Comparison of ENCODE assay signal across 22 cellular contexts in genomic region chr13:44211286-44211685, GRCh38.
DNase-seq lines count a peak whose midpoint lies in the region; ATAC-seq, FAIRE-seq and TF ChIP-seq lines count a peak whose summit lies in the region.
"Had no signal": no experiment of that assay in that cellular context is flagged by ENCODE, and none has a peak within 500 bp of the region (broad histone marks: within the 10 kb centered on the region; RNA-seq: fewer than 3 reads in every experiment).

No MANE protein-coding gene starts in this region.

- H3K9me3 ChIP-seq in PC-3 (ENCODE audit: low read length), result no peaks in the 10 kb centered on the region
- H3K9me3 ChIP-seq: thyroid gland had no signal

- H3K4me1 ChIP-seq in PC-3 (ENCODE audit: insufficient read depth, low read length), result peaks cover 18% of the 10 kb centered on the region
- H3K4me1 ChIP-seq: thyroid gland had no signal

- H3K27ac ChIP-seq in PC-3 (ENCODE audit: low read length), result no peak overlapping the region
- H3K27ac ChIP-seq: cardiac muscle cell, hepatocyte, thyroid gland had no signal

- POLR2A ChIA-PET in PC-3 (lab: Charles Lee; ENCODE audit: unreplicated experiment), result no interaction called here

- no TSS peak for BruUV-seq in PC-3 (replicated peaks; lab: Mats Ljungman, UMichigan)

- peak; percentile 63 for FAIRE-seq in frontal cortex (lab: Jason Lieb, UNC)
- FAIRE-seq: keratinocyte had no signal

- no peaks in the 10 kb centered on the region for H3F3A ChIP-seq in PC-3 (ENCODE audit: low read length, unreplicated experiment)

- in situ Hi-C loops in GM13977 (cut with MboI; ENCODE audit: low pct_unique_long_range_greater_than_20kb, low sequenced_read_pairs, unreplicated experiment), result no loop called here

- H3K27me3 ChIP-seq in PC-3 (ENCODE audit: low read length), result no peaks in the 10 kb centered on the region
- H3K27me3 ChIP-seq: cardiac muscle cell, hepatocyte, thyroid gland had no signal

- H2AFZ ChIP-seq in PC-3 (ENCODE audit: low read length), result no peak overlapping the region
- H2AFZ ChIP-seq: hepatocyte had no signal

- CTCF ChIA-PET in PC-3 (lab: Charles Lee), result no interaction called here

- no peaks in the 10 kb centered on the region for H4K20me1 ChIP-seq in PC-3 (ENCODE audit: low read length)

- H3K36me3 ChIP-seq in PC-3 (ENCODE audit: low read depth, low read length), result no peaks in the 10 kb centered on the region
- H3K36me3 ChIP-seq: cardiac muscle cell, thyroid gland had no signal

- no peak overlapping the region for H3K4me3 ChIP-seq in PC-3 (ENCODE audit: low read length)
- H3K4me3 ChIP-seq: cardiac muscle cell, hepatocyte, thyroid gland had no signal

- no peak for ATAC-seq in HG03432 (IDR thresholded peaks at IDR 0.05; ENCODE audit: unreplicated experiment)
- no peak for ATAC-seq in HG02610 (IDR thresholded peaks at IDR 0.05; ENCODE audit: unreplicated experiment)
- no peak for ATAC-seq in PC-3
- ATAC-seq: activated naive CD8-positive, alpha-beta T cell treated with anti-CD3 and anti-CD28 coated beads, Interleukin-2, amount 50 U/mL, for 24 hours; naive thymus-derived CD8-positive, alpha-beta T cell; T-cell had no signal

- H3K4me2 ChIP-seq in PC-3 (ENCODE audit: low read length), result no peak overlapping the region
- H3K4me2 ChIP-seq: hepatocyte had no signal

- H3K9ac ChIP-seq in PC-3 (ENCODE audit: low read length), result no peak overlapping the region

- DNase-seq in C1 segment of cervical spinal cord (lab: John Stamatoyannopoulos, UW) (peak in 10 of 14 donors; percentile 15 to 59 (median 46)), amygdala (lab: John Stamatoyannopoulos, UW) (peak in 46 of 56 donors; percentile 10 to 87 (median 51)), frontal cortex (ENCODE audit: low spot score in 2 of 2) (peak in 1 of 2 donors; percentile 25), nucleus accumbens (lab: John Stamatoyannopoulos, UW) (peak in 46 of 56 donors; percentile 7 to 85 (median 56)), GM13977 (ENCODE audit: low spot score) (no peak), PC-3 (no peak)
- DNase-seq: activated CD4-positive, alpha-beta T cell treated with anti-CD3 and anti-CD28 coated beads for 48 hours; activated naive CD8-positive, alpha-beta T cell treated with anti-CD3 and anti-CD28 coated beads, Interleukin-2, amount 50 U/mL, for 24 hours; CD4-positive, alpha-beta memory T cell; DMS53; naive thymus-derived CD8-positive, alpha-beta T cell; NCI-H187 treated with DMSO at 0.1 percent for 48 hours; NCI-H510A; SHP77; stimulated activated CD4-positive, alpha-beta T cell treated with anti-CD3 and anti-CD28 coated beads, Interleukin-15, amount 100 ng/mL, for 24 hours; T-cell; thyroid gland had no signal

- TF ChIP-seq CTCF in GM13977 (IDR thresholded peaks at IDR 0.05; ENCODE audit: extremely low read depth, insufficient read depth, missing control alignments) (no peak), PC-3 (conservative IDR thresholded peaks at IDR 0.05; ENCODE audit: low read depth, low read length) (no peak)

- no peaks in the 10 kb centered on the region for H3K9me2 ChIP-seq in PC-3 (replicated peaks; ENCODE audit: low read length)

- H3K79me2 ChIP-seq in PC-3 (ENCODE audit: low read length), result no peaks in the 10 kb centered on the region
- H3K79me2 ChIP-seq: hepatocyte had no signal

- intact Hi-C loops in PC-3 (cut with micrococcal nuclease), result no loop called here

Comparison
In these comparisons a context has a peak if more than half of its experiments do, and no peak if none do; other contexts are left out.
1. DNase-seq: peak in C1 segment of cervical spinal cord (10 of 14), amygdala (46 of 56) and nucleus accumbens (46 of 56); none in GM13977 (single experiment) and PC-3 (single experiment).